ENCODE assay signal across 7 cellular contexts in the genomic region with DNA sequence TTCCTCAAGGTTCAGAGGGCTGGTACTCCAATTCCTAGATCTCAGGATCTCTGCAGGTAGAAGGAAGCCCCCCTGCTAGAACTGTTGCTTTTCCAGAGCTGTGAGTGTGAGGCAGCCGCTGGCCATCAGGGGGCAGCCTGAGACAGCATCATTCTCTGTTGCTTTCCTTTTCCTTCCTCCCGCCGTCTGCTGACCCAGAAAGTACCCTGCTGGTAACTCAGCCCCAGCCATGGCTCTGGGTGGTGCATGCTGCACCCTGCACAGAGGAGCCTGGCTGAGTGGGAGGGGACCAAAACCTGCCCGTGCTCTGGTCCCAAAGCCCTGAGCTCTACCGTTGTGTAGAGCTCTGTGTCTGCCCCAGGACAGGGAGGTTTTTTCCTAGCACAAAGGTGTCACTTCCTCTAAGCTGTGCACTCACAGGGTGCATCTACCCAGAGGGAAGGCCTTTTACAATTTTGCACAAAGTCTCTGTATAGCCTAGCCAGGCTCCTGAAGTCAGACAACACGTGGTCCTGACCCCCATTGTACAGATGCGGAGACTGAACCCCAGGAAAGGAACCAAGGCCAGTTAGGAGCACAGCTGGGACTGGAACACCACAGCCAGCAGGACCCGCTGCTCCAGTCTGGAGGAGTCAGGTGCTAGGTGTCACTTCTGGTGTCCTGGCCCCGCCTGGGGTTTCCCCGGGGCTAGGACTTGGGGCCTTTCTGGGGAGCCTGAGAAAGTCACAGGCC. TPM values are rescaled to one million over a fixed set of nuclear protein-coding genes. Genes with fewer than 3 reads are reported as not detected.
A peak's percentile ranks its signal among the peaks of the same experiment; 100 is the strongest.
DNase-seq lines count a peak whose midpoint lies in the region; ATAC-seq and TF ChIP-seq lines count a peak whose summit lies in the region.

No MANE protein-coding gene starts in this region.

- H3K9me3 ChIP-seq in Loucy (ENCODE audit: insufficient read depth, low read depth, low read length) (no peaks in the 10 kb centered on the region), fibroblast of lung (ENCODE audit: control insufficient read depth, insufficient read depth, low read depth, low read length) (no peaks in the 10 kb centered on the region), neuron (ENCODE audit: low read length) (no peaks in the 10 kb centered on the region)

- peak overlapping the region; percentile 23 for H3K9ac ChIP-seq in Loucy (ENCODE audit: low read depth, low read length, poor library complexity, severe bottlenecking)
- H3K9ac ChIP-seq in fibroblast of lung (ENCODE audit: insufficient read depth, low read length) = no peak overlapping the region

- H3K4me3 ChIP-seq in Loucy (ENCODE audit: low read length, poor library complexity, severe bottlenecking) (peak overlapping the region; percentile 50), fibroblast of lung (replicated peaks in 1 of 4; ENCODE audit: control extremely low read depth in 1 of 4, insufficient read depth in 1 of 4, low read depth in 3 of 4, low read length in 4 of 4) (no peak overlapping the region), neuron (ENCODE audit: low read length) (no peak overlapping the region)

- H3K4me3 Mint-ChIP-seq in activated T-helper 1 cell treated with anti-CD3 and anti-CD28 coated beads, Interleukin-12 subunit alpha, Interleukin-12 subunit beta, Interleukin-2, Interleukin-4 antibody, amounts not matched to agents 30 ng/mL and 10 ng/mL and 1 ng/mL, durations not matched to agents 14 hours and 24 hours and 36 hours = peak overlapping the region; percentile 69
- H3K4me3 Mint-ChIP-seq in stimulated activated naive CD8-positive, alpha-beta T cell treated with anti-CD3 and anti-CD28 coated beads, Interleukin-15, amount 100 ng/mL, for 72 hours = peak overlapping the region; percentile 71 to 91

- intact Hi-C loops in activated T-helper 1 cell treated with anti-CD3 and anti-CD28 coated beads, Interleukin-12 subunit alpha, Interleukin-12 subunit beta, Interleukin-2, Interleukin-4 antibody, amounts not matched to agents 30 ng/mL and 10 ng/mL and 1 ng/mL, durations not matched to agents 14 hours and 24 hours and 36 hours (cut with micrococcal nuclease) = loop anchor here (1.0 to 2.0 kb wide), 4 partner anchors 108 to 284 kb away; a partner anchor contains a TSS

- H3K27me3 ChIP-seq in Loucy (ENCODE audit: insufficient read depth, low read length, poor library complexity, severe bottlenecking) = no peaks in the 10 kb centered on the region
- H3K27me3 ChIP-seq in fibroblast of lung (ENCODE audit: control insufficient read depth, insufficient read depth, low read length) = no peaks in the 10 kb centered on the region
- H3K27me3 ChIP-seq in neuron (ENCODE audit: insufficient read depth, low read length) = peaks cover 13% of the 10 kb centered on the region

- DNase-seq in GM13976 (ENCODE audit: low spot score) (peak; percentile 87), RPMI7951 (ENCODE audit: low read depth) (peak; percentile 73), fibroblast of lung (ENCODE audit: low read depth in 2 of 2) (peak; percentile 56 to 70)
- DNase-seq in activated T-helper 1 cell treated with anti-CD3 and anti-CD28 coated beads, Interleukin-12 subunit alpha, Interleukin-12 subunit beta, Interleukin-2, Interleukin-4 antibody, amounts not matched to agents 30 ng/mL and 10 ng/mL and 1 ng/mL, durations not matched to agents 14 hours and 24 hours and 36 hours (ENCODE audit: low spot score) = peak; percentile 69
- peak; percentile 64 to 75 for DNase-seq in stimulated activated naive CD8-positive, alpha-beta T cell treated with anti-CD3 and anti-CD28 coated beads, Interleukin-15, amount 100 ng/mL, for 72 hours

- H4K20me1 ChIP-seq in Loucy (ENCODE audit: insufficient read depth, low read length, poor library complexity, severe bottlenecking) (no peaks in the 10 kb centered on the region), fibroblast of lung (ENCODE audit: control insufficient read depth, extremely low read depth, insufficient read depth, low read length) (no peaks in the 10 kb centered on the region)

- H3K4me1 ChIP-seq in Loucy (ENCODE audit: insufficient read depth, low read length, poor library complexity, severe bottlenecking) (peaks cover 5% of the 10 kb centered on the region), fibroblast of lung (ENCODE audit: control insufficient read depth, extremely low read depth, insufficient read depth, low read length) (peaks cover 16% of the 10 kb centered on the region), neuron (ENCODE audit: insufficient read depth, low read length) (peaks cover 2% of the 10 kb centered on the region)

- no peaks in the 10 kb centered on the region for H3F3A ChIP-seq in Loucy (ENCODE audit: low read depth)

- H2AFZ ChIP-seq in Loucy (ENCODE audit: low read length) (peak overlapping the region; percentile 96), fibroblast of lung (ENCODE audit: low read length) (peak overlapping the region; percentile 82), neuron (ENCODE audit: low read depth, low read length) (peak overlapping the region; percentile 46)

- no peaks in the 10 kb centered on the region for H3K9me2 ChIP-seq in Loucy (replicated peaks; ENCODE audit: low read depth, low read length)

- in situ Hi-C loops in GM13976 (cut with MboI; ENCODE audit: low sequenced_read_pairs, unreplicated experiment) = loop anchor here (25.0 kb wide), 1 partner anchor 283 kb away; a partner anchor contains a TSS

- peaks cover 4% of the 10 kb centered on the region for H3K27me3 Mint-ChIP-seq in activated T-helper 1 cell treated with anti-CD3 and anti-CD28 coated beads, Interleukin-12 subunit alpha, Interleukin-12 subunit beta, Interleukin-2, Interleukin-4 antibody, amounts not matched to agents 30 ng/mL and 10 ng/mL and 1 ng/mL, durations not matched to agents 14 hours and 24 hours and 36 hours (ENCODE audit: insufficient read depth)
- H3K27me3 Mint-ChIP-seq in stimulated activated naive CD8-positive, alpha-beta T cell treated with anti-CD3 and anti-CD28 coated beads, Interleukin-15, amount 100 ng/mL, for 72 hours = peaks cover 15% of the 10 kb centered on the region

- H3K36me3 ChIP-seq in Loucy (ENCODE audit: insufficient read depth, low read length) (no peaks in the 10 kb centered on the region), fibroblast of lung (ENCODE audit: control insufficient read depth, insufficient read depth, low read length) (no peaks in the 10 kb centered on the region), neuron (ENCODE audit: insufficient read depth, low read length) (no peaks in the 10 kb centered on the region)

- no peaks in the 10 kb centered on the region for H3K79me2 ChIP-seq in Loucy (ENCODE audit: insufficient read depth, low read length)
- H3K79me2 ChIP-seq in fibroblast of lung (ENCODE audit: control insufficient read depth, insufficient read depth, low read length) = no peaks in the 10 kb centered on the region

- peak overlapping the region; percentile 58 for H3K4me2 ChIP-seq in Loucy (ENCODE audit: low read depth, low read length, poor library complexity, severe bottlenecking)
- peak overlapping the region; percentile 11 for H3K4me2 ChIP-seq in fibroblast of lung (ENCODE audit: extremely low read depth, insufficient read depth, low read length)

- TF ChIP-seq CTCF in GM13976 (IDR thresholded peaks at IDR 0.05; ENCODE audit: borderline replicate concordance, control extremely low read depth, extremely low read depth, insufficient read depth, missing control alignments) = peak; percentile 83
- peak; percentile 90 for TF ChIP-seq CTCF in Loucy (conservative IDR thresholded peaks at IDR 0.05; ENCODE audit: low read length)
- peak; percentile 94 to 97 for TF ChIP-seq CTCF in fibroblast of lung (conservative IDR thresholded peaks at IDR 0.05 in 1 of 2, IDR thresholded peaks at IDR 0.05 in 1 of 2; ENCODE audit: low read depth in 1 of 2, low read length in 2 of 2)

- no peaks in the 10 kb centered on the region for H3K9me3 Mint-ChIP-seq in activated T-helper 1 cell treated with anti-CD3 and anti-CD28 coated beads, Interleukin-12 subunit alpha, Interleukin-12 subunit beta, Interleukin-2, Interleukin-4 antibody, amounts not matched to agents 30 ng/mL and 10 ng/mL and 1 ng/mL, durations not matched to agents 14 hours and 24 hours and 36 hours
- no peaks in the 10 kb centered on the region for H3K9me3 Mint-ChIP-seq in stimulated activated naive CD8-positive, alpha-beta T cell treated with anti-CD3 and anti-CD28 coated beads, Interleukin-15, amount 100 ng/mL, for 72 hours

- H3K27ac Mint-ChIP-seq in activated T-helper 1 cell treated with anti-CD3 and anti-CD28 coated beads, Interleukin-12 subunit alpha, Interleukin-12 subunit beta, Interleukin-2, Interleukin-4 antibody, amounts not matched to agents 30 ng/mL and 10 ng/mL and 1 ng/mL, durations not matched to agents 14 hours and 24 hours and 36 hours = peak overlapping the region; percentile 84
- peak overlapping the region in 1 of 2 donors; percentile 92 for H3K27ac Mint-ChIP-seq in stimulated activated naive CD8-positive, alpha-beta T cell treated with anti-CD3 and anti-CD28 coated beads, Interleukin-15, amount 100 ng/mL, for 72 hours

- H3K4me1 Mint-ChIP-seq in activated T-helper 1 cell treated with anti-CD3 and anti-CD28 coated beads, Interleukin-12 subunit alpha, Interleukin-12 subunit beta, Interleukin-2, Interleukin-4 antibody, amounts not matched to agents 30 ng/mL and 10 ng/mL and 1 ng/mL, durations not matched to agents 14 hours and 24 hours and 36 hours (ENCODE audit: low read depth) = peaks cover 13% of the 10 kb centered on the region
- H3K4me1 Mint-ChIP-seq in stimulated activated naive CD8-positive, alpha-beta T cell treated with anti-CD3 and anti-CD28 coated beads, Interleukin-15, amount 100 ng/mL, for 72 hours = peaks cover 16% of the 10 kb centered on the region

- H3K36me3 Mint-ChIP-seq in activated T-helper 1 cell treated with anti-CD3 and anti-CD28 coated beads, Interleukin-12 subunit alpha, Interleukin-12 subunit beta, Interleukin-2, Interleukin-4 antibody, amounts not matched to agents 30 ng/mL and 10 ng/mL and 1 ng/mL, durations not matched to agents 14 hours and 24 hours and 36 hours (ENCODE audit: low read depth) = no peaks in the 10 kb centered on the region

- ATAC-seq in stimulated activated naive CD8-positive, alpha-beta T cell treated with anti-CD3 and anti-CD28 coated beads, Interleukin-15, amount 100 ng/mL, for 72 hours = peak; percentile 85

- H3K27ac ChIP-seq in fibroblast of lung (ENCODE audit: insufficient read depth, low read length) = no peak overlapping the region

RNA-seq across cellular contexts. Expression of a gene that starts 5.6 kb away (rescaled TPM):
- 0.20 TPM in 1 of 2 replicates, not detected in the other for total RNA-seq in RPMI7951 (2014; rRNA removed; shearing (Covaris generic))
- 0.56 and 0.57 TPM in 2 replicates for total RNA-seq in activated T-helper 1 cell treated with anti-CD3 and anti-CD28 coated beads, Interleukin-12 subunit alpha, Interleukin-12 subunit beta, Interleukin-2, Interleukin-4 antibody, amounts not matched to agents 30 ng/mL and 10 ng/mL and 1 ng/mL, durations not matched to agents 14 hours and 24 hours and 36 hours
- 0.26 and 0.50 TPM in 2 replicates for total RNA-seq in fibroblast of lung
- 0.26 and 0.34 TPM in 2 replicates for polyA plus RNA-seq in fibroblast of lung
- polyA plus RNA-seq in fibroblast of lung (2012) = 0.66 and 0.91 TPM in 2 replicates
- polyA minus RNA-seq in fibroblast of lung (ENCODE audit: low replicate concordance) = 2.0 and 2.6 TPM in 2 replicates

RNA-seq across cellular contexts. Expression of a gene that starts 35.5 kb away (rescaled TPM):
- total RNA-seq in RPMI7951 (2014; rRNA removed; shearing (Covaris generic)) = not detected in 2 replicates
- total RNA-seq in activated T-helper 1 cell treated with anti-CD3 and anti-CD28 coated beads, Interleukin-12 subunit alpha, Interleukin-12 subunit beta, Interleukin-2, Interleukin-4 antibody, amounts not matched to agents 30 ng/mL and 10 ng/mL and 1 ng/mL, durations not matched to agents 14 hours and 24 hours and 36 hours = not detected in 2 replicates
- under 0.01 and 0.33 TPM in 2 replicates for total RNA-seq in fibroblast of lung
- 0.07 and 0.09 TPM in 2 replicates for polyA plus RNA-seq in fibroblast of lung
- polyA plus RNA-seq in fibroblast of lung (2012) = 0.05 TPM in 1 of 2 replicates, not detected in the other
- not detected in 2 replicates for polyA minus RNA-seq in fibroblast of lung (ENCODE audit: low replicate concordance)

RNA-seq across cellular contexts. Expression of a gene that starts 57.3 kb away (rescaled TPM):
- 0.12 TPM in 1 of 2 replicates, not detected in the other for total RNA-seq in RPMI7951 (2014; rRNA removed; shearing (Covaris generic))
- not detected in 2 replicates for total RNA-seq in activated T-helper 1 cell treated with anti-CD3 and anti-CD28 coated beads, Interleukin-12 subunit alpha, Interleukin-12 subunit beta, Interleukin-2, Interleukin-4 antibody, amounts not matched to agents 30 ng/mL and 10 ng/mL and 1 ng/mL, durations not matched to agents 14 hours and 24 hours and 36 hours
- under 0.01 TPM in 2 replicates for total RNA-seq in fibroblast of lung
- polyA plus RNA-seq in fibroblast of lung = 0.05 TPM in 1 of 2 replicates, not detected in the other
- not detected in 2 replicates for polyA plus RNA-seq in fibroblast of lung (2012)
- polyA minus RNA-seq in fibroblast of lung (ENCODE audit: low replicate concordance) = not detected in 2 replicates

Comparison
In these comparisons a context has a peak if more than half of its experiments do, and no peak if none do; other contexts are left out.
1. H2AFZ ChIP-seq: peak in every context shown above with its lines; median percentile 96 in Loucy; 82 in fibroblast of lung; 46 in neuron.